In the genomic region with DNA sequence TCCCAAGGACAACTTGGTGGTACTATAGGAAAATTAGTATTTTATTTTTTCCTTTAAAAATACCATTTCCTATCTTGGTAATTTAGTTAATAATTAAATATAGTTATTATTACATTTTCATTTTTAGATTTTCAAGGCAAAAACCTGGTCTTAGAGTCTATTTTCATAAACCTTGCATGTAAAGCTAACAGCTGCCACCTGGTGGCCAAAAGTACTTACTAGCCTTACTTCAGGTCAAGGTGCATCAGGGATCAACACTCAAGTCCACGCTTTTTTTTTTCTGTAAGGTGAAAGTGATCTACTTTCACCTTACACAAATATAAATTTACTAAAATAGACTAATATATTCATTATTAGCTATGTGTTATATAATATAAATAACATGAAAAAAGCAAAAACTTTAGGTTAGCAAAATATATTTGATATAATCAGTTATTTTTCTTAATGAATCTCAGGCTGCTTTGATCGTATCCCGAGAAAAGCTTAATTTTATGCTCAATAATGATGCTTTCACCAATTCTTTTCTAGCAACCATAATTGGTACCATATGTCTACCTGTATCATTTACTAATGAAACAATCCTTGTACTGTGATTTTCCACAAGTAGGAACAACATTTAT, we compare ENCODE assay signal across 9 cellular contexts.
A peak's percentile ranks its signal among the peaks of the same experiment; 100 is the strongest.
DNase-seq lines count a peak whose midpoint lies in the region; ATAC-seq and TF ChIP-seq lines count a peak whose summit lies in the region.
"Had no signal": no experiment of that assay in that cellular context is flagged by ENCODE, and none has a peak within 500 bp of the region (broad histone marks: within the 10 kb centered on the region; RNA-seq: fewer than 3 reads in every experiment).

No MANE protein-coding gene starts in this region.

- DNase-seq in NCI-H1436 (lab: John Stamatoyannopoulos, UW), result peak; percentile 72
- no peak for DNase-seq in NCI-H1436 treated with DMSO at 0.1 percent for 48 hours (lab: John Stamatoyannopoulos, UW)
- peak; percentile 32 for DNase-seq in HPDE6-E6E7 (ENCODE audit: extremely low spot score)
- peak; percentile 33 for DNase-seq in NOMO-1 treated with dmso at 0.1 percent for 144 hours (lab: John Stamatoyannopoulos, UW; ENCODE audit: unreplicated experiment)
- peak; percentile 38 for DNase-seq in activated CD8-positive, alpha-beta memory T cell treated with anti-CD3 and anti-CD28 coated beads, Interleukin-2, amount 50 U/mL, for 24 hours (ENCODE audit: extremely low read depth)
- DNase-seq in epithelial cell of proximal tubule (ENCODE audit: low read depth), result peak; percentile 47
- peak; percentile 50 for DNase-seq in naive B cell
- DNase-seq in stimulated activated CD8-positive, alpha-beta memory T cell treated with anti-CD3 and anti-CD28 coated beads, Interleukin-7, amount 100 ng/mL, for 24 hours (ENCODE audit: low read depth), result peak; percentile 50

- ATAC-seq in naive B cell (ENCODE audit: low read depth in 2 of 2), result peak; percentile 49 to 59

- H3K4me3 ChIP-seq in epithelial cell of proximal tubule (ENCODE audit: low read depth, low read length), result no peak overlapping the region
- H3K4me3 ChIP-seq: skin epidermis had no signal

- H3K36me3 Mint-ChIP-seq in naive B cell, result no peaks in the 10 kb centered on the region

- peak; percentile 86 for TF ChIP-seq CTCF in epithelial cell of proximal tubule (conservative IDR thresholded peaks at IDR 0.05; ENCODE audit: low read depth, low read length)

- H3K9me3 Mint-ChIP-seq in naive B cell, result no peaks in the 10 kb centered on the region

- H3K4me3 Mint-ChIP-seq in naive B cell, result no peak overlapping the region

- H3K27me3 Mint-ChIP-seq in naive B cell, result no peaks in the 10 kb centered on the region

- no peaks in the 10 kb centered on the region for H3K4me1 Mint-ChIP-seq in naive B cell

- H3K27ac Mint-ChIP-seq in naive B cell, result no peak overlapping the region
